ENCODE assay signal across 15 cellular contexts in the genomic region with DNA sequence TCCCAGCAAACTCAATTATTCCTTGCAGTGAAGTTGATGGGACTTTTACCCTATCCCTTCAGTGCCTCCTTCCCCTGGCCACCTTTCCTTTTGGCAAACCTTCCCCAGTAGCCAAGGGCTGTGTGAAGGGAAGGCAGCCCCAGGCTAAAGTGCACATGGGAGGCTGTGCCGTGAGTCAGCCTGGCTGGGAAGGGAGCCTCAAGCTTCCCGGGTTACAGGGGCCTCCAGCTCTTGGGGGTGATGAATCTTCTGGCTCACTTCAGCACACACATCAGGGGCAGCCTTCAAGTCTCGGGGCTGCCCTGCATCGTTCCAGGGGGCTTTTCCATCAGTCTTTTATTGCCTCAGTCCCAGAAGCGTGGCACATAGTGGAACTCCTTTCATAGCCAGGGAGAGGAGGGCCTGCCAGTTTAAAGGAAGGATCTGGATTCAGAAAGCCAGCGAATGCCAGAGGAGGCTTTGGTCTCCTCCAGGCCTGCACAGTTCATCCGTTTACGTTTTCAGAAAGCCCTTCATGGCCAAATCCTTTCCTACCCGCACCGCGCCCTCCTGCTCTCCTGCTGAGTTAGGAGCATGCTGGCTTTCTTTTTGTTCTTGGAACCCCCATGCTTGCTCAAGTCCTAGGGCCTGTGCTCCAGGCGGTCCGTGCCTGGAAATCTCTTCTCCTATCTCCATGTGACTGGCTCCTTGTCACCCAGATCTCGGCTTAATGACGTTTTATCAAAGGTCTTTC.
DNase-seq lines count a peak whose midpoint lies in the region; ATAC-seq and TF ChIP-seq lines count a peak whose summit lies in the region.
"Had no signal": no experiment of that assay in that cellular context is flagged by ENCODE, and none has a peak within 500 bp of the region (broad histone marks: within the 10 kb centered on the region; RNA-seq: fewer than 3 reads in every experiment).

No MANE protein-coding gene starts in this region.

- no peak overlapping the region for H3K4me3 ChIP-seq in MG63
- H3K4me3 ChIP-seq in mucosa of descending colon: no peak overlapping the region

- no peak for TF ChIP-seq CTCF in mucosa of descending colon (IDR thresholded peaks at IDR 0.05)

- intact Hi-C loops in mucosa of descending colon (cut with DNase I, micrococcal nuclease): no loop called here

- H3K36me3 ChIP-seq in MG63 (no peaks in the 10 kb centered on the region), mucosa of descending colon (ENCODE audit: low read depth) (no peaks in the 10 kb centered on the region)

- ATAC-seq in mucosa of descending colon (peak; percentile 40), HG03139 (IDR thresholded peaks at IDR 0.05; ENCODE audit: unreplicated experiment) (no peak)
- ATAC-seq: activated CD4-positive, CD25-positive, alpha-beta regulatory T cell treated with anti-CD3 and anti-CD28 coated beads, Interleukin-2, amount 50 U/mL, for 24 hours had no signal

- DNase-seq in AG08395 (ENCODE audit: low spot score) (peak; percentile 83), MG63 (peak; percentile 90), dedifferentiated amniotic fluid mesenchymal stem cell (ENCODE audit: extremely low spot score) (peak; percentile 43), mucosa of descending colon (peak in 2 of 3 donors; percentile 38 to 57), occipital lobe (lab: John Stamatoyannopoulos, UW) (no peak), foreskin melanocyte (no peak), 8988T (no peak)
- DNase-seq: GOT3; hypothalamus; KG1; NCI-H1417 treated with DMSO at 0.1 percent for 48 hours; NCI-H524; stimulated activated CD4-positive, alpha-beta T cell treated with anti-CD3 and anti-CD28 coated beads, Interleukin-4, amount 100 ng/mL, for 4 hours had no signal

- H3K9me3 ChIP-seq in MG63: no peaks in the 10 kb centered on the region
- no peaks in the 10 kb centered on the region for H3K9me3 ChIP-seq in mucosa of descending colon

- H3K27me3 ChIP-seq in MG63: no peaks in the 10 kb centered on the region

- H3K4me1 ChIP-seq in mucosa of descending colon (ENCODE audit: low read depth): peaks cover 17% of the 10 kb centered on the region

Comparison
In these comparisons a context has a peak if more than half of its experiments do, and no peak if none do; other contexts are left out.
1. DNase-seq: peak in AG08395 (single experiment), MG63 (single experiment), dedifferentiated amniotic fluid mesenchymal stem cell (single experiment) and mucosa of descending colon (2 of 3); none in occipital lobe (single experiment), foreskin melanocyte (single experiment) and 8988T (single experiment).